In genomic region chr4:7722716-7723115, GRCh38 we compare ENCODE assay signal across 11 cellular contexts.
DNase-seq lines count a peak whose midpoint lies in the region; ATAC-seq and TF ChIP-seq lines count a peak whose summit lies in the region.
"Had no signal": no experiment of that assay in that cellular context is flagged by ENCODE, and none has a peak within 500 bp of the region (broad histone marks: within the 10 kb centered on the region; RNA-seq: fewer than 3 reads in every experiment).

No MANE protein-coding gene starts in this region.

- H3K27ac Mint-ChIP-seq in CD4-positive, alpha-beta T cell, result no peak overlapping the region

- H3K9me3 ChIP-seq in CD4-positive, alpha-beta T cell (ENCODE audit: control insufficient read depth, low read length), result no peaks in the 10 kb centered on the region

- no peak overlapping the region for H3K27ac ChIP-seq in CD4-positive, alpha-beta T cell (ENCODE audit: low read depth, low read length)

- H3K4me3 Mint-ChIP-seq in CD4-positive, alpha-beta T cell, result no peak overlapping the region

- H3K36me3 Mint-ChIP-seq in CD4-positive, alpha-beta T cell (ENCODE audit: low read depth), result no peaks in the 10 kb centered on the region

- H3K27me3 Mint-ChIP-seq in CD4-positive, alpha-beta T cell, result peaks cover 27% of the 10 kb centered on the region

- POLR2A ChIA-PET in CD4-positive, alpha-beta T cell (lab: Charles Lee), result no interaction called here

- intact Hi-C loops in CD4-positive, alpha-beta T cell (cut with DNase I, micrococcal nuclease), result loop anchor here in 1 of 2 experiments (5.0 kb wide), 1 partner anchor 530 kb away; the partner anchor contains the start of gene SORCS2

- TF ChIP-seq CTCF in CD4-positive, alpha-beta T cell (IDR thresholded peaks at IDR 0.05), result no peak

- H3K9me3 Mint-ChIP-seq in CD4-positive, alpha-beta T cell, result peaks cover 3% of the 10 kb centered on the region

- H3K27me3 ChIP-seq in CD4-positive, alpha-beta T cell (ENCODE audit: control insufficient read depth, insufficient read depth, low read length), result peaks cover 5% of the 10 kb centered on the region

- ATAC-seq in HG03175 (IDR thresholded peaks at IDR 0.05; ENCODE audit: unreplicated experiment), result no peak
- no peak for ATAC-seq in CD4-positive, alpha-beta T cell (ENCODE audit: poor library complexity)

- H3K4me1 Mint-ChIP-seq in CD4-positive, alpha-beta T cell (ENCODE audit: low read depth), result peaks cover 3% of the 10 kb centered on the region

- DNase-seq in EH (ENCODE audit: low read depth) (peak; percentile 58), NOMO-1 treated with DMSO at 0.1 percent for 48 hours (lab: John Stamatoyannopoulos, UW; ENCODE audit: unreplicated experiment) (peak; percentile 34), amniotic epithelial cell (ENCODE audit: low read depth) (peak; percentile 27), pons (ENCODE audit: low spot score) (no peak), NCI-H2029 treated with DMSO at 0.1 percent for 48 hours (lab: John Stamatoyannopoulos, UW) (no peak)
- DNase-seq in CD4-positive, alpha-beta T cell, result no peak
- DNase-seq: DND-41, NCI-H1048, NCI-H1436 treated with DMSO at 0.1 percent for 48 hours, NCI-H510A treated with DMSO at 0.1 percent for 48 hours had no signal

- CTCF ChIA-PET in CD4-positive, alpha-beta T cell (lab: Charles Lee), result no interaction called here

Comparison
In these comparisons a context has a peak if more than half of its experiments do, and no peak if none do; other contexts are left out.
1. DNase-seq: peak in EH (single experiment), NOMO-1 treated with DMSO at 0.1 percent for 48 hours (single experiment) and amniotic epithelial cell (single experiment); none in pons (single experiment), NCI-H2029 treated with DMSO at 0.1 percent for 48 hours (single experiment) and CD4-positive, alpha-beta T cell (0 of 10).